In genomic region chr2:43774617-43775016, GRCh38 we compare ENCODE assay signal across 8 cellular contexts. TPM values are rescaled to one million over a fixed set of nuclear protein-coding genes. Genes with fewer than 3 reads are reported as not detected.
DNase-seq lines count a peak whose midpoint lies in the region; ATAC-seq and TF ChIP-seq lines count a peak whose summit lies in the region.

No MANE protein-coding gene starts in this region.

- peaks cover 0 to 22% (median 13%) of the 10 kb centered on the region in 4 donors for H3K36me3 ChIP-seq in stomach

- H3K27ac ChIP-seq in stomach: peak overlapping the region; percentile 21 to 91 (median 90)

- no peak for TF ChIP-seq EP300 in stomach (IDR thresholded peaks at IDR 0.05)

- TF ChIP-seq POLR2A in stomach (IDR thresholded peaks at IDR 0.05): no peak

- H3K27me3 ChIP-seq in stomach: no peaks in the 10 kb centered on the region

- DNase-seq in NCI-H345 treated with DMSO at 0.1 percent for 48 hours (lab: John Stamatoyannopoulos, UW; ENCODE audit: unreplicated experiment): peak; percentile 14
- no peak for DNase-seq in NCI-H345 (lab: John Stamatoyannopoulos, UW)
- no peak for DNase-seq in immature natural killer cell
- DNase-seq in stomach: no peak
- DNase-seq in islet precursor cell: no peak
- no peak for DNase-seq in SHP77 treated with DMSO at 0.1 percent for 48 hours (lab: John Stamatoyannopoulos, UW)
- DNase-seq in DMS79 treated with DMSO at 0.1 percent for 48 hours (lab: John Stamatoyannopoulos, UW): no peak

- H3K4me3 ChIP-seq in stomach: peak overlapping the region; percentile 64 to 69 (median 68)

- H3K4me1 ChIP-seq in stomach: peaks cover 0 to 14% (median 4%) of the 10 kb centered on the region in 4 donors

- H3K4me3 Mint-ChIP-seq in activated T-helper 17 cell treated with anti-CD3 and anti-CD28 coated beads, Interleukin-2, amount 50 U/mL, for 72 hours: peak overlapping the region; percentile 93
- H3K4me3 Mint-ChIP-seq in immature natural killer cell: peak overlapping the region; percentile 93 to 99 (median 97)

- peaks cover 3% of the 10 kb centered on the region for H3K27me3 Mint-ChIP-seq in activated T-helper 17 cell treated with anti-CD3 and anti-CD28 coated beads, Interleukin-2, amount 50 U/mL, for 72 hours
- H3K27me3 Mint-ChIP-seq in immature natural killer cell (ENCODE audit: low read depth in 3 of 3): peaks cover 0 to 8% (median 7%) of the 10 kb centered on the region in 3 donors

- H3K36me3 Mint-ChIP-seq in activated T-helper 17 cell treated with anti-CD3 and anti-CD28 coated beads, Interleukin-2, amount 50 U/mL, for 72 hours (ENCODE audit: low read depth): no peaks in the 10 kb centered on the region
- peaks cover 0 to under 1% (median 0%) of the 10 kb centered on the region in 3 donors for H3K36me3 Mint-ChIP-seq in immature natural killer cell

- TF ChIP-seq CTCF in stomach (IDR thresholded peaks at IDR 0.05): no peak

- ATAC-seq in activated T-helper 17 cell treated with anti-CD3 and anti-CD28 coated beads, Interleukin-2, amount 50 U/mL, for 72 hours (replicated peaks): no peak

- peak overlapping the region; percentile 91 for H3K27ac Mint-ChIP-seq in activated T-helper 17 cell treated with anti-CD3 and anti-CD28 coated beads, Interleukin-2, amount 50 U/mL, for 72 hours
- peak overlapping the region in 5 of 6 donors; percentile 39 to 96 (median 70) for H3K27ac Mint-ChIP-seq in immature natural killer cell

- 13 to 23% (median 19%) methylated on average over 7 of the region's 7 CpGs for WGBS in stomach, 5 donors

- no peaks in the 10 kb centered on the region for H3K9me3 ChIP-seq in stomach

- intact Hi-C loops in stomach (cut with DNase I; ENCODE audit: low total_unique reads): no loop called here

- H3K4me1 Mint-ChIP-seq in activated T-helper 17 cell treated with anti-CD3 and anti-CD28 coated beads, Interleukin-2, amount 50 U/mL, for 72 hours: peaks cover 8% of the 10 kb centered on the region
- H3K4me1 Mint-ChIP-seq in immature natural killer cell: peaks cover 15 to 22% of the 10 kb centered on the region in 2 donors

- H3K9me3 Mint-ChIP-seq in activated T-helper 17 cell treated with anti-CD3 and anti-CD28 coated beads, Interleukin-2, amount 50 U/mL, for 72 hours: no peaks in the 10 kb centered on the region
- H3K9me3 Mint-ChIP-seq in immature natural killer cell: no peaks in the 10 kb centered on the region

RNA-seq across cellular contexts. Expression of gene DYNC2LI1, which starts 0.8 kb away (rescaled TPM):
- total RNA-seq in activated T-helper 17 cell treated with anti-CD3 and anti-CD28 coated beads, Interleukin-2, amount 50 U/mL, for 72 hours: 1 to 10 TPM; 5.7 to 8.1 TPM
- polyA plus RNA-seq in immature natural killer cell: 10 to 100 TPM in 1 of 3 donors, 1 to 10 TPM in 2; 5.7 to 11.5 (median 5.9) TPM
- total RNA-seq in stomach: 10 to 100 TPM in 4 of 5 donors, 1 to 10 TPM in 1; 3.5 to 43.1 (median 30.3) TPM
- 10 to 100 TPM; 15.8 to 22.9 (median 17.8) TPM for polyA plus RNA-seq in stomach
